1 cellular context compared by ENCODE assay signal in genomic region chr20:25226433-25227316, GRCh38.
TF ChIP-seq lines count a peak whose summit lies in the region.

No MANE protein-coding gene starts in this region.

TF ChIP-seq in HepG2, 621 proteins besides CTCF, POLR2A, EP300 and RAD21 (continued from another document):
- no peak for TF ChIP-seq ZNF704 (CRISPR knock-in tag; IDR thresholded peaks at IDR 0.05; ENCODE audit: borderline replicate concordance)
- peak; percentile 22 for TF ChIP-seq HNRNPLL (IDR thresholded peaks at IDR 0.05; ENCODE audit: low read depth, low read length, poor library complexity, severe bottlenecking)
- TF ChIP-seq ZNF432 (CRISPR knock-in tag; IDR thresholded peaks at IDR 0.05; ENCODE audit: borderline replicate concordance) = no peak
- TF ChIP-seq SP5 (CRISPR knock-in tag; IDR thresholded peaks at IDR 0.05; ENCODE audit: borderline replicate concordance, low read depth) = no peak
TF ChIP-seq in HepG2: peak in this region for 191.
